1 cellular context compared by ENCODE assay signal in genomic region chr9:107390806-107391205, GRCh38.
TF ChIP-seq lines count a peak whose summit lies in the region.

No MANE protein-coding gene starts in this region.

TF ChIP-seq in GM23338, 12 proteins besides CTCF, POLR2A, EP300 and RAD21 (continued from another document):
- TF ChIP-seq, protein P1, sequence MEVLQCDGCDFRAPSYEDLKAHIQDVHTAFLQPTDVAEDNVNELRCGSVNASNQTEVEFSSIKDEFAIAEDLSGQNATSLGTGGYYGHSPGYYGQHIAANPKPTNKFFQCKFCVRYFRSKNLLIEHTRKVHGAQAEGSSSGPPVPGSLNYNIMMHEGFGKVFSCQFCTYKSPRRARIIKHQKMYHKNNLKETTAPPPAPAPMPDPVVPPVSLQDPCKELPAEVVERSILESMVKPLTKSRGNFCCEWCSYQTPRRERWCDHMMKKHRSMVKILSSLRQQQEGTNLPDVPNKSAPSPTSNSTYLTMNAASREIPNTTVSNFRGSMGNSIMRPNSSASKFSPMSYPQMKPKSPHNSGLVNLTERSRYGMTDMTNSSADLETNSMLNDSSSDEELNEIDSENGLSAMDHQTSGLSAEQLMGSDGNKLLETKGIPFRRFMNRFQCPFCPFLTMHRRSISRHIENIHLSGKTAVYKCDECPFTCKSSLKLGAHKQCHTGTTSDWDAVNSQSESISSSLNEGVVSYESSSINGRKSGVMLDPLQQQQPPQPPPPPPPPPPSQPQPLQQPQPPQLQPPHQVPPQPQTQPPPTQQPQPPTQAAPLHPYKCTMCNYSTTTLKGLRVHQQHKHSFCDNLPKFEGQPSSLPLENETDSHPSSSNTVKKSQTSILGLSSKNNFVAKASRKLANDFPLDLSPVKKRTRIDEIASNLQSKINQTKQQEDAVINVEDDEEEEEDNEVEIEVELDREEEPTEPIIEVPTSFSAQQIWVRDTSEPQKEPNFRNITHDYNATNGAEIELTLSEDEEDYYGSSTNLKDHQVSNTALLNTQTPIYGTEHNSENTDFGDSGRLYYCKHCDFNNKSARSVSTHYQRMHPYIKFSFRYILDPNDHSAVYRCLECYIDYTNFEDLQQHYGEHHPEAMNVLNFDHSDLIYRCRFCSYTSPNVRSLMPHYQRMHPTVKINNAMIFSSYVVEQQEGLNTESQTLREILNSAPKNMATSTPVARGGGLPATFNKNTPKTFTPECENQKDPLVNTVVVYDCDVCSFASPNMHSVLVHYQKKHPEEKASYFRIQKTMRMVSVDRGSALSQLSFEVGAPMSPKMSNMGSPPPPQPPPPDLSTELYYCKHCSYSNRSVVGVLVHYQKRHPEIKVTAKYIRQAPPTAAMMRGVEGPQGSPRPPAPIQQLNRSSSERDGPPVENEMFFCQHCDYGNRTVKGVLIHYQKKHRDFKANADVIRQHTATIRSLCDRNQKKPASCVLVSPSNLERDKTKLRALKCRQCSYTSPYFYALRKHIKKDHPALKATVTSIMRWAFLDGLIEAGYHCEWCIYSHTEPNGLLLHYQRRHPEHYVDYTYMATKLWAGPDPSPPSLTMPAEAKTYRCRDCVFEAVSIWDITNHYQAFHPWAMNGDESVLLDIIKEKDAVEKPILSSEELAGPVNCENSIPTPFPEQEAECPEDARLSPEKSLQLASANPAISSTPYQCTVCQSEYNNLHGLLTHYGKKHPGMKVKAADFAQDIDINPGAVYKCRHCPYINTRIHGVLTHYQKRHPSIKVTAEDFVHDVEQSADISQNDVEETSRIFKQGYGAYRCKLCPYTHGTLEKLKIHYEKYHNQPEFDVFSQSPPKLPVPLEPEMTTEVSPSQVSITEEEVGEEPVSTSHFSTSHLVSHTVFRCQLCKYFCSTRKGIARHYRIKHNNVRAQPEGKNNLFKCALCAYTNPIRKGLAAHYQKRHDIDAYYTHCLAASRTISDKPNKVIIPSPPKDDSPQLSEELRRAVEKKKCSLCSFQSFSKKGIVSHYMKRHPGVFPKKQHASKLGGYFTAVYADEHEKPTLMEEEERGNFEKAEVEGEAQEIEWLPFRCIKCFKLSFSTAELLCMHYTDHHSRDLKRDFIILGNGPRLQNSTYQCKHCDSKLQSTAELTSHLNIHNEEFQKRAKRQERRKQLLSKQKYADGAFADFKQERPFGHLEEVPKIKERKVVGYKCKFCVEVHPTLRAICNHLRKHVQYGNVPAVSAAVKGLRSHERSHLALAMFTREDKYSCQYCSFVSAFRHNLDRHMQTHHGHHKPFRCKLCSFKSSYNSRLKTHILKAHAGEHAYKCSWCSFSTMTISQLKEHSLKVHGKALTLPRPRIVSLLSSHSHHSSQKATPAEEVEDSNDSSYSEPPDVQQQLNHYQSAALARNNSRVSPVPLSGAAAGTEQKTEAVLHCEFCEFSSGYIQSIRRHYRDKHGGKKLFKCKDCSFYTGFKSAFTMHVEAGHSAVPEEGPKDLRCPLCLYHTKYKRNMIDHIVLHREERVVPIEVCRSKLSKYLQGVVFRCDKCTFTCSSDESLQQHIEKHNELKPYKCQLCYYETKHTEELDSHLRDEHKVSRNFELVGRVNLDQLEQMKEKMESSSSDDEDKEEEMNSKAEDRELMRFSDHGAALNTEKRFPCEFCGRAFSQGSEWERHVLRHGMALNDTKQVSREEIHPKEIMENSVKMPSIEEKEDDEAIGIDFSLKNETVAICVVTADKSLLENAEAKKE (CRISPR knock-in tag; IDR thresholded peaks at IDR 0.05), result no peak
- TF ChIP-seq ZNF331 (CRISPR knock-in tag; IDR thresholded peaks at IDR 0.05; ENCODE audit: low read depth) (no peak), JUNB (IDR thresholded peaks at IDR 0.05; ENCODE audit: unreplicated experiment) (no peak), ZNF114 (CRISPR knock-in tag; IDR thresholded peaks at IDR 0.05) (no peak), STAT1 (IDR thresholded peaks at IDR 0.05; ENCODE audit: unreplicated experiment) (no peak), NANOG (IDR thresholded peaks at IDR 0.05; ENCODE audit: borderline replicate concordance) (no peak), EZH2phosphoT487 (IDR thresholded peaks at IDR 0.05; ENCODE audit: unreplicated experiment) (no peak), ETS1 (IDR thresholded peaks at IDR 0.05) (no peak)
TF ChIP-seq in GM23338: peak in this region for 0.
